Comparison of ENCODE assay signal across 1 cellular context in the genomic region with DNA sequence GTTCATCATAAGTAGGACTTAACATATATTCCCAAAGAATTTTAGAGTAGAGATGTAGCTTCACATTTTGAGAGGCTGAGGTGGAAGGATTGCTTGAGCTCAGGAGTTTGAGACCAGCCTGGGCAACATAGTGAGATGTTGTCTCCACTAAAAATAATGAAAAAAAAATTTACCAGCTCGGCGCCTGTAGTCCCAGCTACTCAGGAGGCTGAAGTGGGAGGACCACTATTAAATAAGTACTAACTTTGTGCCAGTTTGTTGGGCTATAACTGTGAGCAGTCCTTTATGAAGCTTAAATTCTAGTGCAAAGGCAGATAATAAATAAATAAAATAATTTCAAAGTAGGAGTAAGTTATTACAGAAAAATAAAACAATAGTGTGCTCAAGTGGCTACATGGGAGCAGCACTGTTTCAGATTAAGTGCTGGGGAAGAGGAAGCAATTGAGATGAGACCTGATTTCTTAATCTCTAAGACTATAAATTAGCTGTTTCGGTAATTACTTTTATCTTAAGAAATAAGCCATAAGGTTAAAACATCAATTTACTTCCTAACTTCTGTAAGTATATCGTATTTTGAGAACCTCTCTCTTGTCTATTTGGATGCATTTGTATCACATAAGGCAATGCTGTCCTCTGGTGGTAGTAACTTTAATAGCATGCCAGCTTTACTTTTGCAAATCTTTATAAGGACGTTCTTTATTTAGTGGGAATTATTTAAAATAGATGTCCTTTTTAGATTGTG.
TF ChIP-seq lines count a peak whose summit lies in the region.

No MANE protein-coding gene starts in this region.

TF ChIP-seq in IMR-90, 13 proteins besides CTCF, POLR2A, EP300 and RAD21 (continued from another document):
- TF ChIP-seq, protein P1, sequence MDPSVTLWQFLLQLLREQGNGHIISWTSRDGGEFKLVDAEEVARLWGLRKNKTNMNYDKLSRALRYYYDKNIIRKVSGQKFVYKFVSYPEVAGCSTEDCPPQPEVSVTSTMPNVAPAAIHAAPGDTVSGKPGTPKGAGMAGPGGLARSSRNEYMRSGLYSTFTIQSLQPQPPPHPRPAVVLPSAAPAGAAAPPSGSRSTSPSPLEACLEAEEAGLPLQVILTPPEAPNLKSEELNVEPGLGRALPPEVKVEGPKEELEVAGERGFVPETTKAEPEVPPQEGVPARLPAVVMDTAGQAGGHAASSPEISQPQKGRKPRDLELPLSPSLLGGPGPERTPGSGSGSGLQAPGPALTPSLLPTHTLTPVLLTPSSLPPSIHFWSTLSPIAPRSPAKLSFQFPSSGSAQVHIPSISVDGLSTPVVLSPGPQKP (IDR thresholded peaks at IDR 0.05; ENCODE audit: borderline replicate concordance, low read depth, low read length) = no peak
